Comparison of ENCODE assay signal across 6 cellular contexts in the genomic region with DNA sequence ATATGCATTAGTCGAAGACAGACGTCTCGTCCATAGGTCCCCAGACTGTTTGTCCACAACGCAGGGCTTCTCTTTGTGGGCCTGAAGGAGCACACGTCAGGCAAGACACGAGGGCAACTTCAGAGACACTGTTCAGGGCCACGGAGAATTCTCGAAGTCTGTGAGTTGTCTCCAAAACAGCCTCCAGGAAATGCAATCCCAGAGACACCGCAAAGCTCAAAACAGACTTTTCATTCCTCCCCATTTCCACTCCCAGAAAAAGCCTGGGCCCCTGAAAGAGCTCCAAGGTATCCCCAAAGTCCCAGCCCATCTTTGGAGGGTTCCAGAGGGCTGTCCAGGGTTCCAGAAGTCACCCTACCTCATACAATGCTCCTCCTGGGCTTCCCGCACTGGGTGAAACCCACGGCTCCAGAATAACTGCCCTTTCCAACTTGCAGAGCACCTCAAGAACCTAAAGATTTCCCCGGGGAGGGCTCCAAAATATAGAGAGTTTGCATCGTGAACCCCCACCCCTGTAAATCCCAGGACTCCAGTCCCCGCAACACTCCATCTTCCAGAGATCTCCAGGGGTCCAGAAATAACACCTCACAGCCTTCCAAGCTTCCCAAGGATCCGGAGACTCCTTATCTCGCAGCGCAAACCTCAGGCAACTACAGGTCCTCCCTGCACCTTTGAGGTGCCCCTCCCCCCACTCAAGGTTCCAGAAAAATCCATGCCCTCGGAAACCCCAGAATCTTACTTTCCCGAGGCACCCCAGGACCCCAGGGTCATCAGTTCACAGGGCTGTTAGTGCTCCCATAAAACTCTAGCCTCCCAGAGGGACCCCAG.
DNase-seq lines count a peak whose midpoint lies in the region; TF ChIP-seq lines count a peak whose summit lies in the region.

No MANE protein-coding gene starts in this region.

- H3K4me3 ChIP-seq in epithelial cell of esophagus (ENCODE audit: low read length) = peak overlapping the region; percentile 5
- peak overlapping the region; percentile 31 for H3K4me3 ChIP-seq in skeletal muscle cell (ENCODE audit: low read depth, low read length)

- DNase-seq in stimulated activated CD4-positive, alpha-beta T cell treated with anti-CD3 and anti-CD28 coated beads, Interleukin-1b, Interleukin-23, amount 100 ng/mL, for 48 hours = peak; percentile 21
- no peak for DNase-seq in stimulated activated CD4-positive, alpha-beta T cell treated with anti-CD3 and anti-CD28 coated beads, Interleukin-15, amount 100 ng/mL, for 24 hours
- peak; percentile 18 for DNase-seq in epithelial cell of esophagus (ENCODE audit: low read depth)
- no peak for DNase-seq in skeletal muscle cell (ENCODE audit: low read depth)
- no peak for DNase-seq in stimulated activated CD4-positive, alpha-beta T cell treated with anti-CD3 and anti-CD28 coated beads, Interleukin-4, amount 100 ng/mL, for 1 hour
- no peak for DNase-seq in cortex of kidney (lab: John Stamatoyannopoulos, UW)

- no peak for TF ChIP-seq CTCF in epithelial cell of esophagus (IDR thresholded peaks at IDR 0.05; ENCODE audit: insufficient read depth, low read depth, low read length, missing control alignments)

Comparison
In these comparisons a context has a peak if more than half of its experiments do, and no peak if none do; other contexts are left out.
1. DNase-seq: peak in stimulated activated CD4-positive, alpha-beta T cell treated with anti-CD3 and anti-CD28 coated beads, Interleukin-1b, Interleukin-23, amount 100 ng/mL, for 48 hours (single experiment) and epithelial cell of esophagus (single experiment); none in stimulated activated CD4-positive, alpha-beta T cell treated with anti-CD3 and anti-CD28 coated beads, Interleukin-15, amount 100 ng/mL, for 24 hours (single experiment), skeletal muscle cell (single experiment), stimulated activated CD4-positive, alpha-beta T cell treated with anti-CD3 and anti-CD28 coated beads, Interleukin-4, amount 100 ng/mL, for 1 hour (single experiment) and cortex of kidney (single experiment).